ENCODE assay signal across 12 cellular contexts in genomic region chr2:74531666-74532065, GRCh38. TPM values are rescaled to one million over a fixed set of nuclear protein-coding genes. Genes with fewer than 3 reads are reported as not detected.
DNase-seq lines count a peak whose midpoint lies in the region; ATAC-seq and TF ChIP-seq lines count a peak whose summit lies in the region.
"Had no signal": no experiment of that assay in that cellular context is flagged by ENCODE, and none has a peak within 500 bp of the region (broad histone marks: within the 10 kb centered on the region; RNA-seq: fewer than 3 reads in every experiment).

No MANE protein-coding gene starts in this region.

- H3K9me2 ChIP-seq in SK-N-SH (no peaks in the 10 kb centered on the region), neural cell (ENCODE audit: insufficient read depth, low read length) (no peaks in the 10 kb centered on the region)

- H3K9ac ChIP-seq in SK-N-SH (no peak overlapping the region), neural cell (ENCODE audit: low read length) (no peak overlapping the region)

- peaks cover 18% of the 10 kb centered on the region for H3F3A ChIP-seq in SK-N-SH (replicated peaks; ENCODE audit: insufficient read depth)
- no peaks in the 10 kb centered on the region for H3F3A ChIP-seq in neural cell (ENCODE audit: insufficient read depth, low read length, poor library complexity, severe bottlenecking)

- H3K4me1 ChIP-seq in SK-N-SH (ENCODE audit: control insufficient read depth in 1 of 2, insufficient read depth in 2 of 2, low read depth in 1 of 2, low read length in 1 of 2) = peaks cover 13 to 22% of the 10 kb centered on the region in 2 experiments

- H3K4me3 Mint-ChIP-seq in activated naive CD8-positive, alpha-beta T cell = peak overlapping the region; percentile 98

- no peak overlapping the region for H2AFZ ChIP-seq in SK-N-SH (ENCODE audit: low read depth)
- H2AFZ ChIP-seq in neural cell (ENCODE audit: low read depth, low read length) = no peak overlapping the region

- peaks cover 29% of the 10 kb centered on the region for H3K4me1 Mint-ChIP-seq in activated naive CD8-positive, alpha-beta T cell (ENCODE audit: low read depth)

- POLR2A ChIA-PET in SK-N-SH (lab: Yijun Ruan, JAX) = interaction anchor here (1.1 to 2.9 kb wide), 6 partner anchors 10 to 59 kb away, joined by 3 to 11 read pairs (median 8); partner anchors contain the start of genes CCDC142, MRPL53, PCGF1 and TTC31

- in situ Hi-C loops in brain microvascular endothelial cell (cut with HindIII; ENCODE audit: low pct_ligation_motif_present, low sequenced_read_pairs) = no loop called here

- TF ChIP-seq CTCF in SK-N-SH (IDR thresholded peaks at IDR 0.05) (no peak), HFF-Myc (IDR thresholded peaks at IDR 0.05; ENCODE audit: low read depth, low read length, missing control alignments) (no peak), neural cell (IDR thresholded peaks at IDR 0.05; ENCODE audit: poor library complexity, severe bottlenecking) (no peak), brain microvascular endothelial cell (IDR thresholded peaks at IDR 0.05; ENCODE audit: low read depth, low read length, missing control alignments) (no peak)

- H3K9me3 Mint-ChIP-seq in activated naive CD8-positive, alpha-beta T cell (ENCODE audit: low read depth) = no peaks in the 10 kb centered on the region

- no peaks in the 10 kb centered on the region for H3K27me3 Mint-ChIP-seq in activated naive CD8-positive, alpha-beta T cell

- no peak overlapping the region for H3K27ac Mint-ChIP-seq in activated naive CD8-positive, alpha-beta T cell

- no peaks in the 10 kb centered on the region for H3K9me3 ChIP-seq in SK-N-SH
- H3K9me3 ChIP-seq in neural cell (ENCODE audit: low read length) = no peaks in the 10 kb centered on the region

- 91% methylated on average over 7 of the region's 7 CpGs for WGBS in SK-N-SH (ENCODE audit: low lambda C conversion rate)

- TF ChIP-seq EP300 in SK-N-SH (IDR thresholded peaks at IDR 0.05; ENCODE audit: borderline replicate concordance in 1 of 2, low read depth in 1 of 2, low read length in 1 of 2) (no peak), neural cell (conservative IDR thresholded peaks at IDR 0.05; ENCODE audit: poor library complexity, severe bottlenecking) (no peak)

- H3K27ac ChIP-seq in SK-N-SH (ENCODE audit: low read depth in 2 of 2, low read length in 1 of 2) = peak overlapping the region in 1 of 2 experiments; percentile 87; a peak in 1 of 4 replicates
- H3K27ac ChIP-seq in neural cell (ENCODE audit: low read length) = no peak overlapping the region
- no peak overlapping the region for H3K27ac ChIP-seq in brain microvascular endothelial cell

- no peak for TF ChIP-seq RAD21 in SK-N-SH (IDR thresholded peaks at IDR 0.05; ENCODE audit: low read length)
- TF ChIP-seq RAD21 in neural cell (conservative IDR thresholded peaks at IDR 0.05) = no peak

- H3K36me3 ChIP-seq in SK-N-SH (replicated peaks in 1 of 2; ENCODE audit: control insufficient read depth in 1 of 2, insufficient read depth in 2 of 2, low read length in 1 of 2) = peaks cover 25 to 40% of the 10 kb centered on the region in 2 experiments
- no peaks in the 10 kb centered on the region for H3K36me3 ChIP-seq in neural cell (ENCODE audit: insufficient read depth, low read length)
- H3K36me3 ChIP-seq in brain microvascular endothelial cell (replicated peaks) = peaks cover 10% of the 10 kb centered on the region

- no peak for ATAC-seq in SK-N-SH treated with all-trans-retinoic acid at 6 μM for 48 hours
- no peak for ATAC-seq in GM19324 (IDR thresholded peaks at IDR 0.05; ENCODE audit: low FRiP score, unreplicated experiment)

- CTCF ChIA-PET in SK-N-SH (lab: Yijun Ruan, JAX) = interaction anchor here (0.6 to 7.8 kb wide), 33 partner anchors 8 to 282 kb away, joined by 3 to 102 read pairs (median 6); partner anchors contain the start of genes C2orf81, CCDC142, MOGS and MRPL53

- H3K4me3 ChIP-seq in SK-N-SH (ENCODE audit: low read depth in 2 of 2, low read length in 1 of 2) = peak overlapping the region; percentile 83 to 99; a peak in 1 of 4 replicates
- H3K4me3 ChIP-seq in HFF-Myc (replicated peaks; ENCODE audit: low read depth, low read length) = peak overlapping the region; percentile 87
- H3K4me3 ChIP-seq in neural cell (ENCODE audit: low read length) = peak overlapping the region; percentile 73
- no peak overlapping the region for H3K4me3 ChIP-seq in brain microvascular endothelial cell (ENCODE audit: low read depth, low read length)

- peaks cover 12% of the 10 kb centered on the region for H3K36me3 Mint-ChIP-seq in activated naive CD8-positive, alpha-beta T cell

- H3K4me2 ChIP-seq in SK-N-SH = peak overlapping the region; percentile 85
- no peak overlapping the region for H3K4me2 ChIP-seq in neural cell (ENCODE audit: low read length)

- H3K27me3 ChIP-seq in SK-N-SH (ENCODE audit: insufficient read depth) (no peaks in the 10 kb centered on the region), neural cell (ENCODE audit: insufficient read depth, low read depth, low read length) (no peaks in the 10 kb centered on the region), brain microvascular endothelial cell (replicated peaks) (no peaks in the 10 kb centered on the region)

- H4K20me1 ChIP-seq in SK-N-SH (ENCODE audit: insufficient read depth) = no peaks in the 10 kb centered on the region
- H4K20me1 ChIP-seq in neural cell (ENCODE audit: insufficient read depth) = no peaks in the 10 kb centered on the region

- DNase-seq in SK-N-SH = no peak
- DNase-seq in HFF-Myc (ENCODE audit: extremely low read depth, low read depth) = no peak
- no peak for DNase-seq in SIG-M5 treated with dmso at 0.1 percent for 504 hours (lab: John Stamatoyannopoulos, UW; ENCODE audit: unreplicated experiment)
- DNase-seq in brain microvascular endothelial cell = no peak
- DNase-seq: 8988T, cortex of kidney, NCI-H1436, NCI-H526 treated with DMSO at 0.1 percent for 48 hours had no signal

- H3K79me2 ChIP-seq in SK-N-SH (ENCODE audit: insufficient read depth) = peaks cover 45% of the 10 kb centered on the region
- H3K79me2 ChIP-seq in neural cell (replicated peaks; ENCODE audit: insufficient read depth, low read length) = peaks cover 14% of the 10 kb centered on the region

TF ChIP-seq in SK-N-SH, 30 proteins besides CTCF, POLR2A, EP300 and RAD21 (continues in another document):
- TF ChIP-seq CHD2 (IDR thresholded peaks at IDR 0.05; ENCODE audit: low read length, partially characterized antibody) (no peak), GATA2 (CRISPR knock-in tag; IDR thresholded peaks at IDR 0.05) (no peak), FOXJ3 (CRISPR knock-in tag; IDR thresholded peaks at IDR 0.05) (no peak), TCF12 (IDR thresholded peaks at IDR 0.05) (no peak)

TF ChIP-seq in SK-N-SH treated with all-trans-retinoic acid at 6 μM for 48 hours, 23 proteins besides CTCF, POLR2A, EP300 and RAD21 (continues in another document):
- TF ChIP-seq CSDC2 (CRISPR knock-in tag; IDR thresholded peaks at IDR 0.05) (no peak), GLIS3 (CRISPR knock-in tag; IDR thresholded peaks at IDR 0.05) (no peak), ZNF8 (CRISPR knock-in tag; IDR thresholded peaks at IDR 0.05) (no peak), ZNF70 (CRISPR knock-in tag; IDR thresholded peaks at IDR 0.05) (no peak), SNAI2 (CRISPR knock-in tag; IDR thresholded peaks at IDR 0.05) (no peak)

TF ChIP-seq in neural cell, 6 proteins besides CTCF, POLR2A, EP300 and RAD21 (continues in another document):
- TF ChIP-seq SMC3 (conservative IDR thresholded peaks at IDR 0.05; ENCODE audit: poor library complexity) (no peak), MXI1 (conservative IDR thresholded peaks at IDR 0.05; ENCODE audit: poor library complexity, severe bottlenecking) (no peak), EZH2 (IDR thresholded peaks at IDR 0.05; ENCODE audit: borderline replicate concordance, insufficient read depth, low read length, poor library complexity, severe bottlenecking) (no peak)

RNA-seq across cellular contexts. Expression of gene HTRA2, which starts 1.9 kb away (rescaled TPM):
- polyA plus RNA-seq in SK-N-SH (2012; rRNA removed) = 55.7 and 60.4 TPM in 2 replicates
- polyA plus RNA-seq in SK-N-SH (2012; cell fraction: cytosol; rRNA removed) = 30.4 and 45.8 TPM in 2 replicates
- polyA plus RNA-seq in SK-N-SH (2012; cell fraction: nucleus; rRNA removed) = 55.7 and 62.3 TPM in 2 replicates
- 126 and 141 TPM in 2 replicates for polyA plus RNA-seq in neural cell
- polyA minus RNA-seq in neural cell = 53.6 and 55.3 TPM in 2 replicates

RNA-seq across cellular contexts. Expression of gene AUP1, which starts 2.2 kb away (rescaled TPM):
- polyA plus RNA-seq in SK-N-SH (2012; rRNA removed) = 118 and 151 TPM in 2 replicates
- polyA plus RNA-seq in SK-N-SH (2012; cell fraction: cytosol; rRNA removed) = 54.6 and 78.6 TPM in 2 replicates
- polyA plus RNA-seq in SK-N-SH (2012; cell fraction: nucleus; rRNA removed) = 643 and 686 TPM in 2 replicates
- polyA plus RNA-seq in neural cell = 153 and 163 TPM in 2 replicates
- polyA minus RNA-seq in neural cell = 48.7 and 48.9 TPM in 2 replicates

RNA-seq across cellular contexts. Expression of gene DQX1, which starts 5.6 kb away (rescaled TPM):
- polyA plus RNA-seq in SK-N-SH (2012; rRNA removed) = 1.6 and 1.8 TPM in 2 replicates
- 0.26 and 0.31 TPM in 2 replicates for polyA plus RNA-seq in SK-N-SH (2012; cell fraction: cytosol; rRNA removed)
- polyA plus RNA-seq in SK-N-SH (2012; cell fraction: nucleus; rRNA removed) = 13.2 and 13.8 TPM in 2 replicates
- 0.59 and 0.78 TPM in 2 replicates for polyA plus RNA-seq in neural cell
- polyA minus RNA-seq in neural cell = 0.35 and 0.49 TPM in 2 replicates

RNA-seq across cellular contexts. Expression of gene TLX2, which starts 17.4 kb away (rescaled TPM):
- polyA plus RNA-seq in SK-N-SH (2012; rRNA removed) = 24.5 and 25.6 TPM in 2 replicates
- polyA plus RNA-seq in SK-N-SH (2012; cell fraction: cytosol; rRNA removed) = 11.9 and 19.9 TPM in 2 replicates
- polyA plus RNA-seq in SK-N-SH (2012; cell fraction: nucleus; rRNA removed) = 69.3 and 99.9 TPM in 2 replicates
- not detected in 2 replicates for polyA plus RNA-seq in neural cell
- polyA minus RNA-seq in neural cell = not detected in 2 replicates

RNA-seq across cellular contexts. Expression of gene LOXL3, which starts 22.1 kb away (rescaled TPM):
- polyA plus RNA-seq in SK-N-SH (2012; rRNA removed) = 47.9 and 59.3 TPM in 2 replicates
- polyA plus RNA-seq in SK-N-SH (2012; cell fraction: cytosol; rRNA removed) = 20.3 and 30.5 TPM in 2 replicates
- 140 and 159 TPM in 2 replicates for polyA plus RNA-seq in SK-N-SH (2012; cell fraction: nucleus; rRNA removed)
- 17.1 and 20.1 TPM in 2 replicates for polyA plus RNA-seq in neural cell
- polyA minus RNA-seq in neural cell = 5.4 and 6.1 TPM in 2 replicates
